9 cellular contexts compared by ENCODE assay signal in genomic region chr10:77801474-77802238, GRCh38.
A peak's percentile ranks its signal among the peaks of the same experiment; 100 is the strongest.
DNase-seq lines count a peak whose midpoint lies in the region; ATAC-seq and TF ChIP-seq lines count a peak whose summit lies in the region.
"Had no signal": no experiment of that assay in that cellular context is flagged by ENCODE, and none has a peak within 500 bp of the region (broad histone marks: within the 10 kb centered on the region; RNA-seq: fewer than 3 reads in every experiment).

No MANE protein-coding gene starts in this region.

- peak; percentile 55 for ATAC-seq in GM18508 (IDR thresholded peaks at IDR 0.05; ENCODE audit: insufficient read depth, unreplicated experiment)
- peak; percentile 71 for ATAC-seq in HG03108 (IDR thresholded peaks at IDR 0.05; ENCODE audit: unreplicated experiment)

- H4K20me1 ChIP-seq in osteoblast (ENCODE audit: insufficient read depth, low read length) = peaks cover 4% of the 10 kb centered on the region

- peak overlapping the region; percentile 19 for H3K27ac ChIP-seq in osteoblast (ENCODE audit: low read depth, low read length)
- H3K27ac ChIP-seq: HL-60 had no signal

- H3K36me3 Mint-ChIP-seq in activated T-helper 1 cell treated with anti-CD3 and anti-CD28 coated beads, Interleukin-12 subunit alpha, Interleukin-12 subunit beta, Interleukin-2, Interleukin-4 antibody, amounts not matched to agents 30 ng/mL and 10 ng/mL and 1 ng/mL, durations not matched to agents 14 hours and 24 hours and 36 hours (ENCODE audit: low read depth) = peaks cover 13% of the 10 kb centered on the region

- H3K27me3 Mint-ChIP-seq in activated T-helper 1 cell treated with anti-CD3 and anti-CD28 coated beads, Interleukin-12 subunit alpha, Interleukin-12 subunit beta, Interleukin-2, Interleukin-4 antibody, amounts not matched to agents 30 ng/mL and 10 ng/mL and 1 ng/mL, durations not matched to agents 14 hours and 24 hours and 36 hours (ENCODE audit: insufficient read depth) = peaks cover 6% of the 10 kb centered on the region

- TF ChIP-seq CTCF in osteoblast (IDR thresholded peaks at IDR 0.05; ENCODE audit: extremely low read depth, low read depth, low read length) (no peak), BE2C (IDR thresholded peaks at IDR 0.05; ENCODE audit: low read depth, low read length) (no peak)

- H3K4me2 ChIP-seq in osteoblast (ENCODE audit: insufficient read depth, low read length) = peak overlapping the region; percentile 14

- H3K9me3 ChIP-seq in osteoblast (ENCODE audit: low read depth, low read length) (no peaks in the 10 kb centered on the region), BE2C (no peaks in the 10 kb centered on the region)

- H3K79me2 ChIP-seq in osteoblast (ENCODE audit: insufficient read depth, low read length) = no peaks in the 10 kb centered on the region

- DNase-seq in activated T-helper 1 cell treated with anti-CD3 and anti-CD28 coated beads, Interleukin-12 subunit alpha, Interleukin-12 subunit beta, Interleukin-2, Interleukin-4 antibody, amounts not matched to agents 30 ng/mL and 10 ng/mL and 1 ng/mL, durations not matched to agents 14 hours and 24 hours and 36 hours (ENCODE audit: low spot score) = peak; percentile 54
- DNase-seq in osteoblast (ENCODE audit: insufficient read length, low spot score, missing footprints) (peak; percentile 88), NCI-H446 treated with DMSO at 0.1 percent for 48 hours (lab: John Stamatoyannopoulos, UW) (no peak), DMS79 (lab: John Stamatoyannopoulos, UW) (no peak), BE2C (no peak), HT-29 (ENCODE audit: low spot score) (no peak)

- H3K4me1 ChIP-seq in osteoblast (ENCODE audit: insufficient read depth, low read length) = peaks cover 28% of the 10 kb centered on the region
- no peaks in the 10 kb centered on the region for H3K4me1 ChIP-seq in BE2C

- H3K27me3 ChIP-seq in osteoblast (ENCODE audit: insufficient read depth, low read length) = no peaks in the 10 kb centered on the region
- H3K27me3 ChIP-seq in BE2C = no peaks in the 10 kb centered on the region

- no peak overlapping the region for H2AFZ ChIP-seq in osteoblast (ENCODE audit: low read length)

- intact Hi-C loops in activated T-helper 1 cell treated with anti-CD3 and anti-CD28 coated beads, Interleukin-12 subunit alpha, Interleukin-12 subunit beta, Interleukin-2, Interleukin-4 antibody, amounts not matched to agents 30 ng/mL and 10 ng/mL and 1 ng/mL, durations not matched to agents 14 hours and 24 hours and 36 hours (cut with micrococcal nuclease) = loop anchor here (1.0 kb wide), 1 partner anchor 36 kb away; no protein-coding TSS in a partner anchor

- H3K27ac Mint-ChIP-seq in activated T-helper 1 cell treated with anti-CD3 and anti-CD28 coated beads, Interleukin-12 subunit alpha, Interleukin-12 subunit beta, Interleukin-2, Interleukin-4 antibody, amounts not matched to agents 30 ng/mL and 10 ng/mL and 1 ng/mL, durations not matched to agents 14 hours and 24 hours and 36 hours = peak overlapping the region; percentile 82

- H3K4me3 Mint-ChIP-seq in activated T-helper 1 cell treated with anti-CD3 and anti-CD28 coated beads, Interleukin-12 subunit alpha, Interleukin-12 subunit beta, Interleukin-2, Interleukin-4 antibody, amounts not matched to agents 30 ng/mL and 10 ng/mL and 1 ng/mL, durations not matched to agents 14 hours and 24 hours and 36 hours = peak overlapping the region; percentile 41

- H3K4me3 ChIP-seq in osteoblast (ENCODE audit: insufficient read depth, low read length) (no peak overlapping the region), BE2C (ENCODE audit: low read depth, low read length) (no peak overlapping the region)

- H3K4me1 Mint-ChIP-seq in activated T-helper 1 cell treated with anti-CD3 and anti-CD28 coated beads, Interleukin-12 subunit alpha, Interleukin-12 subunit beta, Interleukin-2, Interleukin-4 antibody, amounts not matched to agents 30 ng/mL and 10 ng/mL and 1 ng/mL, durations not matched to agents 14 hours and 24 hours and 36 hours (ENCODE audit: low read depth) = peaks cover 38% of the 10 kb centered on the region

- H3K9me3 Mint-ChIP-seq in activated T-helper 1 cell treated with anti-CD3 and anti-CD28 coated beads, Interleukin-12 subunit alpha, Interleukin-12 subunit beta, Interleukin-2, Interleukin-4 antibody, amounts not matched to agents 30 ng/mL and 10 ng/mL and 1 ng/mL, durations not matched to agents 14 hours and 24 hours and 36 hours = no peaks in the 10 kb centered on the region

- H3K36me3 ChIP-seq in osteoblast (ENCODE audit: insufficient read depth, low read length) (peaks cover 28% of the 10 kb centered on the region), BE2C (peaks cover 16% of the 10 kb centered on the region)

Comparison
In these comparisons a context has a peak if more than half of its experiments do, and no peak if none do; other contexts are left out.
1. DNase-seq: peak in activated T-helper 1 cell treated with anti-CD3 and anti-CD28 coated beads, Interleukin-12 subunit alpha, Interleukin-12 subunit beta, Interleukin-2, Interleukin-4 antibody, amounts not matched to agents 30 ng/mL and 10 ng/mL and 1 ng/mL, durations not matched to agents 14 hours and 24 hours and 36 hours (single experiment) and osteoblast (single experiment); none in NCI-H446 treated with DMSO at 0.1 percent for 48 hours (single experiment), DMS79 (single experiment), BE2C (single experiment) and HT-29 (single experiment).